1 cellular context compared by ENCODE assay signal in genomic region chr1:6070450-6070974, GRCh38.
TF ChIP-seq lines count a peak whose summit lies in the region.

No MANE protein-coding gene starts in this region.

TF ChIP-seq in H1, 55 proteins besides CTCF, POLR2A, EP300 and RAD21 (continued from another document):
- TF ChIP-seq EZH2 (IDR thresholded peaks at IDR 0.05; ENCODE audit: low read depth, low read length, severe bottlenecking) (no peak), FOSL1 (IDR thresholded peaks at IDR 0.05; ENCODE audit: insufficient read depth, low read depth, low read length) (no peak)
TF ChIP-seq in H1: peak in this region for 1.
